In the genomic region with DNA sequence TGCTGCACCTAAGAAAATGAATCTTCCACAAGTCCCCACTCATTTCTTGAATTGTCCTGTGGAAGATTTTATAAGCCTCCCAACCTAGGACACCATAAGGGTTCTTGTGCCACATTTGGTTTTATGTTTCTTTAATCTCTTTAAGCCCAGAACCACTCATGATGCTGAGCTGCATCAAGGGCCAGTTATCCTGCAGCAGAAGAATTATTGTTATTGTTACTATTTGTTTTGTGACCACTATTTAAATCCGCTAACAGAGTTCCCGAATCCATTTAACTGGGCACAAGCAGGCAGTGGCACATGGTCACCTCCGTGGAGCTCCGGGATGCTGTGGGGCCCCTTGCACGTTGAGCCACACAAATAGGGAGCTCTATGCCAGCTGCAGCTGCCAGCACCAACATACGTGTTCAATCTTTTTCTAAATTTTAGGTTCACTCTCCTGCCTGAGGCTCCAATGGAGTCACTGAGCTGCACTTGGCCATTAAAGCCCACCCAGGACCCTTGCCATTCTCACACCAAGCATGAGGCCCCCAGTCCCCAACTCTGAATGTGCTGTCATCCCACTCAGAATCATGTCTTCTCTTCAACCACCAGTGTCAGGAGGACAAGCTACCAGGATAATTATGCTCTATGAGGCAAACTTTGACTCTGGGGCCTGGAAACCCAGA, we compare ENCODE assay signal across 18 cellular contexts.
"Had no signal": no experiment of that assay in that cellular context is flagged by ENCODE, and none has a peak within 500 bp of the region (broad histone marks: within the 10 kb centered on the region; RNA-seq: fewer than 3 reads in every experiment).

No MANE protein-coding gene starts in this region.

- DNase-seq: activated CD4-positive, alpha-beta T cell treated with anti-CD3 and anti-CD28 coated beads for 4 hours; amniotic stem cell; central memory CD4-positive, alpha-beta T cell; cortex of kidney; effector CD8-positive, alpha-beta T cell; heart left ventricle; immature natural killer cell; left cardiac atrium; naive thymus-derived CD4-positive, alpha-beta T cell; stimulated activated CD4-positive, alpha-beta T cell treated with anti-CD3 and anti-CD28 coated beads, Interleukin-4, amount 100 ng/mL, for 24 hours; stimulated activated naive CD8-positive, alpha-beta T cell treated with anti-CD3 and anti-CD28 coated beads, Interleukin-15, Interleukin-2, amounts not matched to agents 100 U/mL and 50 U/mL, for 24 hours had no signal

- H3K9me3 Mint-ChIP-seq: activated naive CD4-positive, alpha-beta T cell treated with anti-CD3 and anti-CD28 coated beads, Interleukin-2, amount 50 U/mL, for 24 hours; activated T-helper 2 cell treated with anti-CD3 and anti-CD28 coated beads, Interferon-gamma antibody, Interleukin-2, Interleukin-4, amounts not matched to agents 10 μg/mL and 5 μg/mL and 100 μg/mL, durations not matched to agents 14 hours and 24 hours and 36 hours; immature natural killer cell; naive thymus-derived CD4-positive, alpha-beta T cell; type B pancreatic cell; WTC11 had no signal

- H3K4me3 Mint-ChIP-seq: activated naive CD4-positive, alpha-beta T cell treated with anti-CD3 and anti-CD28 coated beads, Interleukin-2, amount 50 U/mL, for 24 hours; immature natural killer cell; naive thymus-derived CD4-positive, alpha-beta T cell; type B pancreatic cell; WTC11 had no signal

- H3K9me3 ChIP-seq: body of pancreas, heart left ventricle had no signal

- H3K27me3 ChIP-seq: body of pancreas, heart left ventricle had no signal

- H3K4me3 ChIP-seq: body of pancreas, heart left ventricle, lung had no signal

- ATAC-seq: left cardiac atrium; naive thymus-derived CD4-positive, alpha-beta T cell; stimulated activated naive CD8-positive, alpha-beta T cell treated with anti-CD3 and anti-CD28 coated beads, Interleukin-15, Interleukin-2, amounts not matched to agents 100 U/mL and 50 U/mL, for 24 hours; WTC11 had no signal

- H3K27ac ChIP-seq: epithelial cell of prostate, heart left ventricle had no signal

- H3K27ac Mint-ChIP-seq: activated naive CD4-positive, alpha-beta T cell treated with anti-CD3 and anti-CD28 coated beads, Interleukin-2, amount 50 U/mL, for 24 hours; activated T-helper 2 cell treated with anti-CD3 and anti-CD28 coated beads, Interferon-gamma antibody, Interleukin-2, Interleukin-4, amounts not matched to agents 10 μg/mL and 5 μg/mL and 100 μg/mL, durations not matched to agents 14 hours and 24 hours and 36 hours; type B pancreatic cell; WTC11 had no signal

- H3K4me1 Mint-ChIP-seq: activated naive CD4-positive, alpha-beta T cell treated with anti-CD3 and anti-CD28 coated beads, Interleukin-2, amount 50 U/mL, for 24 hours; immature natural killer cell; WTC11 had no signal

- H3K27me3 Mint-ChIP-seq: activated naive CD4-positive, alpha-beta T cell treated with anti-CD3 and anti-CD28 coated beads, Interleukin-2, amount 50 U/mL, for 24 hours; naive thymus-derived CD4-positive, alpha-beta T cell; type B pancreatic cell had no signal
